ENCODE assay signal across 1 cellular context in genomic region chr9:94771096-94771495, GRCh38.
TF ChIP-seq lines count a peak whose summit lies in the region.

No MANE protein-coding gene starts in this region.

TF ChIP-seq in GM12878, 131 proteins besides CTCF, POLR2A, EP300 and RAD21 (continued from another document):
- TF ChIP-seq SKIL (IDR thresholded peaks at IDR 0.05; ENCODE audit: low read depth, poor library complexity, severe bottlenecking), result no peak
- no peak for TF ChIP-seq NFYA (IDR thresholded peaks at IDR 0.05; ENCODE audit: borderline replicate concordance, low read depth, low read length)
- TF ChIP-seq, protein P1, sequence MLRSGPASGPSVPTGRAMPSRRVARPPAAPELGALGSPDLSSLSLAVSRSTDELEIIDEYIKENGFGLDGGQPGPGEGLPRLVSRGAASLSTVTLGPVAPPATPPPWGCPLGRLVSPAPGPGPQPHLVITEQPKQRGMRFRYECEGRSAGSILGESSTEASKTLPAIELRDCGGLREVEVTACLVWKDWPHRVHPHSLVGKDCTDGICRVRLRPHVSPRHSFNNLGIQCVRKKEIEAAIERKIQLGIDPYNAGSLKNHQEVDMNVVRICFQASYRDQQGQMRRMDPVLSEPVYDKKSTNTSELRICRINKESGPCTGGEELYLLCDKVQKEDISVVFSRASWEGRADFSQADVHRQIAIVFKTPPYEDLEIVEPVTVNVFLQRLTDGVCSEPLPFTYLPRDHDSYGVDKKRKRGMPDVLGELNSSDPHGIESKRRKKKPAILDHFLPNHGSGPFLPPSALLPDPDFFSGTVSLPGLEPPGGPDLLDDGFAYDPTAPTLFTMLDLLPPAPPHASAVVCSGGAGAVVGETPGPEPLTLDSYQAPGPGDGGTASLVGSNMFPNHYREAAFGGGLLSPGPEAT (IDR thresholded peaks at IDR 0.05; ENCODE audit: low read depth), result no peak
- no peak for TF ChIP-seq POLR2AphosphoS5 (IDR thresholded peaks at IDR 0.05; ENCODE audit: low read length)
- TF ChIP-seq TBL1XR1 (IDR thresholded peaks at IDR 0.05; ENCODE audit: low read depth, low read length), result no peak
- no peak for TF ChIP-seq ZNF622 (IDR thresholded peaks at IDR 0.05)
- no peak for TF ChIP-seq CHD4 (IDR thresholded peaks at IDR 0.05)
- TF ChIP-seq ATF7 (IDR thresholded peaks at IDR 0.05; ENCODE audit: low read depth), result no peak
- TF ChIP-seq KDM1A (IDR thresholded peaks at IDR 0.05; ENCODE audit: borderline replicate concordance), result no peak
TF ChIP-seq in GM12878: peak in this region for 0.
